Comparison of ENCODE assay signal across 8 cellular contexts in the genomic region with DNA sequence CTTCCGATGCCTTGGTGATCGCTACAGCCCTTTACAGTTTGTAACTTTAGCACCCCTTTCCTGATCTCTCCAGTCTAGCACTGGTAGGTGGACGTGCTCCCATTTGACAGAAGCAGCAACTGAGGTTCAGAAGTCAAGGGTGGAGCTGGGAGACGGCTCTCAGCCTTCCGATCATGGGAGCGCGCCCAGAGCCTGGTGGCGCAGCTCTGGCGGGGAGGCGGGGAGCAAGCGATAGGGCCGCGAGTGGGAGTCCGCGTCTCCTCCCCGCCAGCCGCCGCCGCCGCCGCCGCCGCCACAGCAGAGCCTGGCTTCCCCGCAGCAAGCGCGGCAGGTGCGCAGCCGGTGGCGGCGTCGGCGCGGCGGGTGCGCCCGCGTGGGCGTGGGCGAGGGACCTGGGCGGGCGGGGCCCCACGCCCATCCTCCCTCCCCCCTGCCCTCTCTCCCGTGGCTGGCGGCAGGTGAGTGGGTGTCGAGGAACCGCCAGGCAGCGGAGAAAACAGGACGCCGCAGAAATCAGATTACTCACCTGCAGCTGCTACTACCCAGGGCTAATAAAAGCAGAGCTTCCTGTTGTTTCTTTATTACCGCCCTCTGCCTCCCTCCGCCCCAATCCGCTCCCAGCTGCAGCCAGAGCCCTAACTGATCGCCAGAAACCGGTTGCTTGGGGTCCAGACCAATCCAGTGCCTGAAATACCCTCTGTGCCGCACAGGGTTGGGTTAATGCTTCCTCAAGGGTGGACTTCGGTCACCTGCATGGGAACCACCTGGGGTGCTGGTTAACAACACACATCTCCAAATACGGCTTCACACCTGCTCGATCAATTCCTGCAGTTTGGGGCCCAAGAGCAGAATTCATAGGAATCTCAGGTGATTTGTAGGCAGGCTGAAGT.
A peak's percentile ranks its signal among the peaks of the same experiment; 100 is the strongest.
DNase-seq lines count a peak whose midpoint lies in the region; ATAC-seq and TF ChIP-seq lines count a peak whose summit lies in the region.

No MANE protein-coding gene starts in this region.

- H3K27ac Mint-ChIP-seq in activated naive CD4-positive, alpha-beta T cell treated with anti-CD3 and anti-CD28 coated beads, Interleukin-2, amount 10 ng/mL, durations not matched to agents 7 days and 5 days, result peak overlapping the region; percentile 96

- ATAC-seq in GM18870 (IDR thresholded peaks at IDR 0.05; ENCODE audit: unreplicated experiment) (peak; percentile 47), HG03521 (IDR thresholded peaks at IDR 0.05; ENCODE audit: unreplicated experiment) (peak; percentile 72), HG02981 (IDR thresholded peaks at IDR 0.05; ENCODE audit: unreplicated experiment) (no peak)

- H3K36me3 ChIP-seq in Peyer's patch, result no peaks in the 10 kb centered on the region

- H3K9me3 Mint-ChIP-seq in activated naive CD4-positive, alpha-beta T cell treated with anti-CD3 and anti-CD28 coated beads, Interleukin-2, amount 10 ng/mL, durations not matched to agents 7 days and 5 days, result no peaks in the 10 kb centered on the region

- no peak for TF ChIP-seq CTCF in Peyer's patch (IDR thresholded peaks at IDR 0.05)

- no peaks in the 10 kb centered on the region for H3K27me3 ChIP-seq in Peyer's patch

- peak overlapping the region; percentile 16 to 54 (median 41) for H3K4me3 ChIP-seq in Peyer's patch

- H3K27ac ChIP-seq in Peyer's patch, result peak overlapping the region; percentile 68 to 86 (median 80)

- H3K4me3 Mint-ChIP-seq in activated naive CD4-positive, alpha-beta T cell treated with anti-CD3 and anti-CD28 coated beads, Interleukin-2, amount 10 ng/mL, durations not matched to agents 7 days and 5 days, result peak overlapping the region; percentile 73

- TF ChIP-seq POLR2A in Peyer's patch (IDR thresholded peaks at IDR 0.05), result peak; percentile 29 to 30

- peaks cover 87% of the 10 kb centered on the region for H3K4me1 Mint-ChIP-seq in activated naive CD4-positive, alpha-beta T cell treated with anti-CD3 and anti-CD28 coated beads, Interleukin-2, amount 10 ng/mL, durations not matched to agents 7 days and 5 days

- peak; percentile 82 to 95 (median 87) for DNase-seq in Peyer's patch
- DNase-seq in activated naive CD4-positive, alpha-beta T cell treated with anti-CD3 and anti-CD28 coated beads, Interleukin-2, amount 10 ng/mL, durations not matched to agents 7 days and 5 days, result peak; percentile 88
- peak; percentile 83 for DNase-seq in iPS-NIHi7 (ENCODE audit: extremely low spot score)
- peak; percentile 78 for DNase-seq in stimulated activated CD4-positive, alpha-beta T cell treated with anti-CD3 and anti-CD28 coated beads, Interleukin-4, amount 100 ng/mL, for 24 hours
- no peak for DNase-seq in HuH-7.5 (ENCODE audit: low spot score)

- peaks cover 4 to 15% (median 14%) of the 10 kb centered on the region in 4 donors for H3K4me1 ChIP-seq in Peyer's patch

- no peaks in the 10 kb centered on the region for H3K27me3 Mint-ChIP-seq in activated naive CD4-positive, alpha-beta T cell treated with anti-CD3 and anti-CD28 coated beads, Interleukin-2, amount 10 ng/mL, durations not matched to agents 7 days and 5 days

- H3K36me3 Mint-ChIP-seq in activated naive CD4-positive, alpha-beta T cell treated with anti-CD3 and anti-CD28 coated beads, Interleukin-2, amount 10 ng/mL, durations not matched to agents 7 days and 5 days, result peaks cover 10% of the 10 kb centered on the region

- CTCF ChIA-PET in activated naive CD4-positive, alpha-beta T cell treated with anti-CD3 and anti-CD28 coated beads, Interleukin-2, amount 10 ng/mL, durations not matched to agents 7 days and 5 days (lab: Charles Lee), result interaction anchor here (1.0 to 4.9 kb wide), 5 partner anchors 15 to 74 kb away, joined by 5 to 31 read pairs (median 9); no protein-coding TSS in a partner anchor

- no peaks in the 10 kb centered on the region for H3K9me3 ChIP-seq in Peyer's patch
